In genomic region chr14:99899578-99900178, GRCh38 we compare ENCODE assay signal across 8 cellular contexts.
DNase-seq lines count a peak whose midpoint lies in the region; ATAC-seq and TF ChIP-seq lines count a peak whose summit lies in the region.

No MANE protein-coding gene starts in this region.

- DNase-seq in AG08396 (ENCODE audit: low spot score) (peak; percentile 26), iris pigment epithelial cell (ENCODE audit: low read depth) (peak; percentile 40), H7 (no peak)
- DNase-seq in stimulated activated naive CD8-positive, alpha-beta T cell treated with anti-CD3 and anti-CD28 coated beads, Interleukin-15, Interleukin-2, amounts not matched to agents 100 U/mL and 50 U/mL, for 24 hours, result no peak
- no peak for DNase-seq in activated CD8-positive, alpha-beta memory T cell treated with anti-CD3 and anti-CD28 coated beads, Interleukin-2, amount 50 U/mL, for 48 hours
- no peak for DNase-seq in CD8-positive, alpha-beta memory T cell

- H3K36me3 ChIP-seq in H7 (replicated peaks; ENCODE audit: control insufficient read depth, insufficient read depth, low read length), result no peaks in the 10 kb centered on the region; the same call in 1 of the 2 replicates
- H3K36me3 ChIP-seq in CD8-positive, alpha-beta memory T cell (ENCODE audit: insufficient read depth, low read length), result no peaks in the 10 kb centered on the region

- no peaks in the 10 kb centered on the region for H3K9me3 ChIP-seq in CD8-positive, alpha-beta memory T cell (ENCODE audit: low read length)

- POLR2A ChIA-PET in CD8-positive, alpha-beta memory T cell (lab: Charles Lee), result no interaction called here

- CTCF ChIA-PET in CD8-positive, alpha-beta memory T cell (lab: Charles Lee), result interaction anchor here (1.2 to 2.0 kb wide), 3 partner anchors 11 to 216 kb away, joined by 3 to 5 read pairs (median 3); partner anchors contain the start of gene CYP46A1

- no peaks in the 10 kb centered on the region for H3K4me1 ChIP-seq in CD8-positive, alpha-beta memory T cell (ENCODE audit: insufficient read depth, low read length)

- peak; percentile 33; the same call in 1 of the 3 replicates for ATAC-seq in SK-N-SH treated with all-trans-retinoic acid at 6 μM for 48 hours
- no peak for ATAC-seq in stimulated activated naive CD8-positive, alpha-beta T cell treated with anti-CD3 and anti-CD28 coated beads, Interleukin-15, Interleukin-2, amounts not matched to agents 100 U/mL and 50 U/mL, for 24 hours

- no peaks in the 10 kb centered on the region for H3K4me1 Mint-ChIP-seq in CD8-positive, alpha-beta memory T cell

- no peaks in the 10 kb centered on the region for H3K27me3 ChIP-seq in H7 (ENCODE audit: control insufficient read depth, insufficient read depth, low read length)
- H3K27me3 ChIP-seq in CD8-positive, alpha-beta memory T cell (ENCODE audit: insufficient read depth, low read length, poor library complexity, severe bottlenecking), result no peaks in the 10 kb centered on the region

- H3K27ac ChIP-seq in CD8-positive, alpha-beta memory T cell (ENCODE audit: low read depth, low read length), result no peak overlapping the region

- H3K4me3 ChIP-seq in GM12875 (ENCODE audit: low read depth, low read length), result no peak overlapping the region
- H3K4me3 ChIP-seq in H7 (ENCODE audit: insufficient read depth, low read depth, low read length), result no peak overlapping the region
- no peak overlapping the region for H3K4me3 ChIP-seq in CD8-positive, alpha-beta memory T cell (ENCODE audit: low read length)

- TF ChIP-seq CTCF in GM12875 (IDR thresholded peaks at IDR 0.05; ENCODE audit: borderline replicate concordance, insufficient read depth, low read depth, low read length), result 0 out of 2 replicates have a peak, but pooled peaks have one; percentile 1

- H3K9me3 Mint-ChIP-seq in CD8-positive, alpha-beta memory T cell, result peaks cover 0 to 4% (median 0%) of the 10 kb centered on the region in 5 donors

- H3K27ac Mint-ChIP-seq in CD8-positive, alpha-beta memory T cell, result no peak overlapping the region

- H3K36me3 Mint-ChIP-seq in CD8-positive, alpha-beta memory T cell, result peaks cover 0 to 4% (median 0%) of the 10 kb centered on the region in 3 donors

- H3K27me3 Mint-ChIP-seq in CD8-positive, alpha-beta memory T cell, result peaks cover 6 to 9% of the 10 kb centered on the region in 2 donors

- no peak overlapping the region for H3K4me3 Mint-ChIP-seq in CD8-positive, alpha-beta memory T cell

TF ChIP-seq in SK-N-SH treated with all-trans-retinoic acid at 6 μM for 48 hours, 23 proteins besides CTCF, POLR2A, EP300 and RAD21:
- TF ChIP-seq ZNF8 (CRISPR knock-in tag; IDR thresholded peaks at IDR 0.05) (no peak), GLIS3 (CRISPR knock-in tag; IDR thresholded peaks at IDR 0.05) (no peak)
TF ChIP-seq in SK-N-SH treated with all-trans-retinoic acid at 6 μM for 48 hours: peak in this region for 0.

Comparison
In these comparisons a context has a peak if more than half of its experiments do, and no peak if none do; other contexts are left out.
1. DNase-seq: peak in AG08396 (single experiment) and iris pigment epithelial cell (single experiment); none in stimulated activated naive CD8-positive, alpha-beta T cell treated with anti-CD3 and anti-CD28 coated beads, Interleukin-15, Interleukin-2, amounts not matched to agents 100 U/mL and 50 U/mL, for 24 hours (single experiment), activated CD8-positive, alpha-beta memory T cell treated with anti-CD3 and anti-CD28 coated beads, Interleukin-2, amount 50 U/mL, for 48 hours (single experiment), H7 (single experiment) and CD8-positive, alpha-beta memory T cell (0 of 5).